8 cellular contexts compared by ENCODE assay signal in the genomic region with DNA sequence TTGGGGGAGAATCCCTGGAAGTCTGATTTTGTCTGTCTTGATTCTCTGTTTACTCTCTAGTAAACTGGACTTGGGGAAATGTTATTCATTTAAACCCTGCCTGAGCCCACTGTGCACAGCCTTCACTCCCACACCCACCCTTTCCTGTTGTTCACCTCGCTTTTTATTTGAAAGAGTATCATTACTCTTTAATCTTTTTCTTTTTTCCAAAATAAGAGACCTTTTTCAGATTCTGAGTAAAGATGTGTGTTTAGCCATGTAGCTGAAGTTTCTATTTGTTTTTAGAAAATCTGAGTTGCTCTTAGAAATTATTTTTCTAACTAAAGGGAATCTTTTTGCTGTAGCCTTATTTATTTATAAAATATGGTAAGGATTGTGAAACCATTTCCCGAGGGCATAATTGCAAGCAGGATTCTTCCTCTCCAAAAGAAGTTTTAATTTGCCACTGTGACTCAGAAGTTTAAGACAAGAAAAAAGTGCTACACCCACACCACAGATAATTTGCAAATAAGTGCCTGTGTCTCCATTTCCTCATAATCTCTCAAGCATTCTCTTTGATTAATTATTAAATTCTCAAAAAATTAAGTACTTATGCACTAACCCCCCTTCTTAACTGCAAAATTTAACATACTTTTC. TPM values are rescaled to one million over a fixed set of nuclear protein-coding genes. Genes with fewer than 3 reads are reported as not detected.
DNase-seq lines count a peak whose midpoint lies in the region; ATAC-seq and TF ChIP-seq lines count a peak whose summit lies in the region.

No MANE protein-coding gene starts in this region.

- H3K36me3 Mint-ChIP-seq in GM23338 (ENCODE audit: low read depth) = peaks cover 4% of the 10 kb centered on the region
- peaks cover 3% of the 10 kb centered on the region for H3K36me3 Mint-ChIP-seq in progenitor cell of endocrine pancreas (ENCODE audit: insufficient read depth)

- TF ChIP-seq CTCF in GM23338 (conservative IDR thresholded peaks at IDR 0.05; ENCODE audit: low read depth in 2 of 2) = no peak
- TF ChIP-seq CTCF in progenitor cell of endocrine pancreas (IDR thresholded peaks at IDR 0.05; ENCODE audit: unreplicated experiment) = no peak

- H3K27ac ChIP-seq in GM23338 (ENCODE audit: low read depth) (0 out of 2 replicates have a peak overlapping the region, but pooled peaks have one; percentile 11), epithelial cell of prostate (peak overlapping the region; percentile 78), skin epidermis (peak overlapping the region in 18 of 21 experiments; percentile 12 to 84 (median 59))

- H3K27ac Mint-ChIP-seq in GM23338 = no peak overlapping the region
- H3K27ac Mint-ChIP-seq in progenitor cell of endocrine pancreas = no peak overlapping the region

- H3K9me3 Mint-ChIP-seq in GM23338 = no peaks in the 10 kb centered on the region
- no peaks in the 10 kb centered on the region for H3K9me3 Mint-ChIP-seq in progenitor cell of endocrine pancreas (ENCODE audit: low read depth)

- peaks cover 13% of the 10 kb centered on the region; the same call in 1 of the 2 replicates for H4K20me1 ChIP-seq in GM23338 (replicated peaks; ENCODE audit: insufficient read depth)

- no peak overlapping the region for H3K4me3 ChIP-seq in GM23338
- no peak overlapping the region for H3K4me3 ChIP-seq in skin epidermis

- no peak overlapping the region for H3K4me3 Mint-ChIP-seq in GM23338
- no peak overlapping the region for H3K4me3 Mint-ChIP-seq in progenitor cell of endocrine pancreas (ENCODE audit: low read depth)

- H3K79me2 ChIP-seq in GM23338 (replicated peaks; ENCODE audit: insufficient read depth) = no peaks in the 10 kb centered on the region

- no peaks in the 10 kb centered on the region for H3K9me2 ChIP-seq in GM23338 (ENCODE audit: insufficient read depth)

- DNase-seq in GM23338 (ENCODE audit: low spot score) (no peak), T follicular helper cell (ENCODE audit: low read depth) (peak; percentile 12), epithelial cell of prostate (ENCODE audit: low read depth, low spot score) (peak; percentile 33), progenitor cell of endocrine pancreas (ENCODE audit: low spot score, unreplicated experiment) (no peak), NCI-H446 treated with DMSO at 0.1 percent for 48 hours (lab: John Stamatoyannopoulos, UW) (no peak), NCI-H2029 (lab: John Stamatoyannopoulos, UW) (no peak)
- no peak for DNase-seq in NK-92 treated with Interleukin-12 subunit alpha and Interleukin-12 subunit beta, amount 100 ng/mL, for 24 hours (lab: John Stamatoyannopoulos, UW)

- peaks cover 8% of the 10 kb centered on the region for H3K4me1 ChIP-seq in GM23338 (ENCODE audit: insufficient read depth)

- no peak overlapping the region for H3K4me2 ChIP-seq in GM23338

- H2AFZ ChIP-seq in GM23338 = no peak overlapping the region

- peaks cover 3% of the 10 kb centered on the region for H3K27me3 Mint-ChIP-seq in GM23338 (ENCODE audit: insufficient read depth, low read depth, poor library complexity)
- no peaks in the 10 kb centered on the region for H3K27me3 Mint-ChIP-seq in progenitor cell of endocrine pancreas

- H3K36me3 ChIP-seq in GM23338 (ENCODE audit: insufficient read depth) = peaks cover 3% of the 10 kb centered on the region; the same call in 1 of the 2 replicates

- peaks cover 10% of the 10 kb centered on the region; the same call in 2 of the 3 replicates for H3K4me1 Mint-ChIP-seq in GM23338
- peaks cover 12% of the 10 kb centered on the region for H3K4me1 Mint-ChIP-seq in progenitor cell of endocrine pancreas (ENCODE audit: low read depth)

- ATAC-seq in GM23338 = no peak

- H3K27me3 ChIP-seq in GM23338 (ENCODE audit: insufficient read depth) = no peaks in the 10 kb centered on the region

- H3F3A ChIP-seq in GM23338 (replicated peaks; ENCODE audit: low read depth) = no peaks in the 10 kb centered on the region

TF ChIP-seq in GM23338, 12 proteins besides CTCF, POLR2A, EP300 and RAD21:
- TF ChIP-seq EZH2phosphoT487 (IDR thresholded peaks at IDR 0.05; ENCODE audit: unreplicated experiment) (no peak), CREB1 (CRISPR knock-in tag; IDR thresholded peaks at IDR 0.05; ENCODE audit: low read depth) (no peak), JUNB (IDR thresholded peaks at IDR 0.05; ENCODE audit: unreplicated experiment) (no peak), NANOG (IDR thresholded peaks at IDR 0.05; ENCODE audit: borderline replicate concordance) (no peak), ZNF331 (CRISPR knock-in tag; IDR thresholded peaks at IDR 0.05; ENCODE audit: low read depth) (no peak), ZNF114 (CRISPR knock-in tag; IDR thresholded peaks at IDR 0.05) (no peak), STAT1 (IDR thresholded peaks at IDR 0.05; ENCODE audit: unreplicated experiment) (no peak)
- TF ChIP-seq, protein P1, sequence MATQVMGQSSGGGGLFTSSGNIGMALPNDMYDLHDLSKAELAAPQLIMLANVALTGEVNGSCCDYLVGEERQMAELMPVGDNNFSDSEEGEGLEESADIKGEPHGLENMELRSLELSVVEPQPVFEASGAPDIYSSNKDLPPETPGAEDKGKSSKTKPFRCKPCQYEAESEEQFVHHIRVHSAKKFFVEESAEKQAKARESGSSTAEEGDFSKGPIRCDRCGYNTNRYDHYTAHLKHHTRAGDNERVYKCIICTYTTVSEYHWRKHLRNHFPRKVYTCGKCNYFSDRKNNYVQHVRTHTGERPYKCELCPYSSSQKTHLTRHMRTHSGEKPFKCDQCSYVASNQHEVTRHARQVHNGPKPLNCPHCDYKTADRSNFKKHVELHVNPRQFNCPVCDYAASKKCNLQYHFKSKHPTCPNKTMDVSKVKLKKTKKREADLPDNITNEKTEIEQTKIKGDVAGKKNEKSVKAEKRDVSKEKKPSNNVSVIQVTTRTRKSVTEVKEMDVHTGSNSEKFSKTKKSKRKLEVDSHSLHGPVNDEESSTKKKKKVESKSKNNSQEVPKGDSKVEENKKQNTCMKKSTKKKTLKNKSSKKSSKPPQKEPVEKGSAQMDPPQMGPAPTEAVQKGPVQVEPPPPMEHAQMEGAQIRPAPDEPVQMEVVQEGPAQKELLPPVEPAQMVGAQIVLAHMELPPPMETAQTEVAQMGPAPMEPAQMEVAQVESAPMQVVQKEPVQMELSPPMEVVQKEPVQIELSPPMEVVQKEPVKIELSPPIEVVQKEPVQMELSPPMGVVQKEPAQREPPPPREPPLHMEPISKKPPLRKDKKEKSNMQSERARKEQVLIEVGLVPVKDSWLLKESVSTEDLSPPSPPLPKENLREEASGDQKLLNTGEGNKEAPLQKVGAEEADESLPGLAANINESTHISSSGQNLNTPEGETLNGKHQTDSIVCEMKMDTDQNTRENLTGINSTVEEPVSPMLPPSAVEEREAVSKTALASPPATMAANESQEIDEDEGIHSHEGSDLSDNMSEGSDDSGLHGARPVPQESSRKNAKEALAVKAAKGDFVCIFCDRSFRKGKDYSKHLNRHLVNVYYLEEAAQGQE (IDR thresholded peaks at IDR 0.05; ENCODE audit: unreplicated experiment) = no peak

RNA-seq across cellular contexts. Expression of a gene that starts 43.4 kb away (rescaled TPM):
- total RNA-seq in GM23338 (2014; rRNA removed; shearing (Covaris generic)) = 15.9 and 28.6 TPM in 2 replicates
- polyA plus RNA-seq in GM23338 (2016; fragmentation: Nextera tagmentation; extraction: Ambion mirVana) = 14.3 and 16.6 TPM in 2 replicates
- total RNA-seq in progenitor cell of endocrine pancreas = 17.8 and 21.5 TPM in 2 replicates

Comparison
In these comparisons a context has a peak if more than half of its experiments do, and no peak if none do; other contexts are left out.
1. DNase-seq: peak in T follicular helper cell (single experiment) and epithelial cell of prostate (single experiment); none in GM23338 (single experiment), NK-92 treated with Interleukin-12 subunit alpha and Interleukin-12 subunit beta, amount 100 ng/mL, for 24 hours (single experiment), progenitor cell of endocrine pancreas (single experiment), NCI-H446 treated with DMSO at 0.1 percent for 48 hours (single experiment) and NCI-H2029 (single experiment).
2. H3K27ac ChIP-seq: peak in every context shown above with its lines; median percentile 78 in epithelial cell of prostate; 59 in skin epidermis; 11 in GM23338.